Comparison of ENCODE assay signal across 8 cellular contexts in genomic region chr2:10812362-10813084, GRCh38.
DNase-seq lines count a peak whose midpoint lies in the region; ATAC-seq and TF ChIP-seq lines count a peak whose summit lies in the region.

Gene PDIA6 (minus strand): TSS chr2:10812785. CDS start chr2:10812696, 89 bp downstream.

- no peak for TF ChIP-seq CTCF in AG09319 (IDR thresholded peaks at IDR 0.05; ENCODE audit: low read depth, low read length)

- ATAC-seq in GM19035 (IDR thresholded peaks at IDR 0.05; ENCODE audit: unreplicated experiment) (peak; percentile 89), HG03342 (IDR thresholded peaks at IDR 0.05; ENCODE audit: unreplicated experiment) (peak; percentile 90)

- H3K27ac ChIP-seq in caudate nucleus (ENCODE audit: low read depth, low read length) = peak within 1 kb of the TSS; percentile 89

- DNase-seq in AG09319 (ENCODE audit: extremely low read depth, low read depth) (peak; percentile 93), NCI-H345 treated with DMSO at 0.1 percent for 48 hours (lab: John Stamatoyannopoulos, UW; ENCODE audit: unreplicated experiment) (peak; percentile 95), caudate nucleus (lab: John Stamatoyannopoulos, UW) (peak; percentile 65 to 97 (median 93)), iris pigment epithelial cell (ENCODE audit: low read depth) (peak; percentile 95)
- peak; percentile 88 to 91 (median 89) for DNase-seq in activated CD4-positive, CD25-positive, alpha-beta regulatory T cell (lab: John Stamatoyannopoulos, UW)
- DNase-seq in stimulated activated CD4-positive, alpha-beta T cell treated with anti-CD3 and anti-CD28 coated beads, Interleukin-12 subunit alpha, Interleukin-12 subunit beta, amount 100 ng/mL, for 24 hours (ENCODE audit: low read depth in 2 of 2) = peak; percentile 89 to 95

Comparison
In these comparisons a context has a peak if more than half of its experiments do, and no peak if none do; other contexts are left out.
1. Peak in every context shown above with its lines: DNase-seq, ATAC-seq and H3K27ac ChIP-seq.